ENCODE assay signal across 21 cellular contexts in the genomic region with DNA sequence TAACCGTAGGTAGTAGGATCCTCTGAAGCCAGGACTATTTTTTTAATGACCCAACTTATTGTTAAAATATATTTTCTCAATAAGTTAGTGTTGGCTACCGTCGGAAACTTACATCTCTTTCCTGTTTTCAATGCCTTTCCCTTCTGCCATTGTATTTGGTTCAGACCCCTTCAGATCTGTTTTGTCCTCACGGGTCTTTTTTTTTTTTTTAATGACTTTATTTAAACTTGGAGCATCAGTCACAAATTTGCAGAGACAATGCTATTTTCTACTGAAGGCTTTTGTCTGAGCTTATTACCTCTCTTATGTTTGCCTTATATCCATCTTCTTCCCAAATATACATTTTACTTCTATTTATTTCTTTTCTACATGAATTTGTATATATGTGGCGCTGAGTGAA. TPM values are rescaled to one million over a fixed set of nuclear protein-coding genes. Genes with fewer than 3 reads are reported as not detected.
A peak's percentile ranks its signal among the peaks of the same experiment; 100 is the strongest.
DNase-seq lines count a peak whose midpoint lies in the region; ATAC-seq, FAIRE-seq and TF ChIP-seq lines count a peak whose summit lies in the region.
"Had no signal": no experiment of that assay in that cellular context is flagged by ENCODE, and none has a peak within 500 bp of the region (broad histone marks: within the 10 kb centered on the region; RNA-seq: fewer than 3 reads in every experiment).

No MANE protein-coding gene starts in this region.

- in situ Hi-C loops in K562 (cut with MboI), result no loop called here
- in situ Hi-C loops in HepG2 (cut with HindIII; ENCODE audit: extremely low pct_ligation_motif_present, low pct_unique_long_range_greater_than_20kb), result no loop called here

- H3K79me2 ChIP-seq in K562 (ENCODE audit: control insufficient read depth, insufficient read depth, low read length) (peaks cover 81% of the 10 kb centered on the region), HepG2 (ENCODE audit: insufficient read depth, low read length) (peaks cover 98% of the 10 kb centered on the region)

- H2AFZ ChIP-seq in K562 (ENCODE audit: low read depth, low read length) (no peak overlapping the region), HepG2 (ENCODE audit: low read length) (no peak overlapping the region)

- intact Hi-C loops in K562 (cut with micrococcal nuclease) (no loop called here), HepG2 (cut with micrococcal nuclease; ENCODE audit: unreplicated experiment) (no loop called here)

- no peak for TF ChIP-seq RAD21 in K562 (CRISPR knock-in tag; conservative IDR thresholded peaks at IDR 0.05 in 1 of 2, IDR thresholded peaks at IDR 0.05 in 1 of 2)
- TF ChIP-seq RAD21 in HepG2 (CRISPR knock-in tag; IDR thresholded peaks at IDR 0.05), result no peak

- no TSS peak for BruUV-seq in K562 (replicated peaks; lab: Mats Ljungman, UMichigan)
- no TSS peak for BruUV-seq in HepG2 (replicated peaks; lab: Mats Ljungman, UMichigan)

- POLR2A ChIA-PET in HEK293T (lab: Yijun Ruan, JAX), result interaction anchor here (1.1 kb wide), 1 partner anchor 49 kb away, joined by 3 read pairs; no protein-coding TSS in a partner anchor
- POLR2A ChIA-PET in K562 (lab: Yijun Ruan, JAX), result interaction anchor here (1.0 kb wide), 1 partner anchor 24 kb away, joined by 3 read pairs; no protein-coding TSS in a partner anchor
- POLR2A ChIA-PET in HepG2 (lab: Yijun Ruan, JAX), result no interaction called here

- TF ChIP-seq CTCF in K562 (IDR thresholded peaks at IDR 0.05 in 2 of 3, conservative IDR thresholded peaks at IDR 0.05 in 1 of 3; ENCODE audit: insufficient read depth in 2 of 3, low read depth in 1 of 3, low read length in 3 of 3) (no peak), HepG2 (CRISPR knock-in tag; IDR thresholded peaks at IDR 0.05) (no peak)

- H3K27me3 ChIP-seq in K562 (ENCODE audit: control insufficient read depth in 2 of 2, insufficient read depth in 2 of 2, low read length in 2 of 2), result no peaks in the 10 kb centered on the region
- no peaks in the 10 kb centered on the region for H3K27me3 ChIP-seq in HepG2 (ENCODE audit: control insufficient read depth in 1 of 2, insufficient read depth in 2 of 2, low read length in 2 of 2)

- H3K4me2 ChIP-seq in K562 (ENCODE audit: insufficient read depth, low read length) (no peak overlapping the region), HepG2 (ENCODE audit: low read depth, low read length) (no peak overlapping the region)
- H3K4me2 ChIP-seq: KMS-11, SK-N-SH had no signal

- WGBS in K562 (ENCODE audit: insufficient coverage, low coverage, missing lambda C conversion rate), result 72% methylated on average over 5 of the region's 5 CpGs
- WGBS in HepG2 (ENCODE audit: low lambda C conversion rate), result 94% methylated on average over 5 of the region's 5 CpGs

- ATAC-seq in K562, result no peak
- ATAC-seq in HepG2, result no peak
- no peak for ATAC-seq in GM18520 (IDR thresholded peaks at IDR 0.05; ENCODE audit: unreplicated experiment)

- no peak overlapping the region for H3K4me3 ChIP-seq in K562
- no peak overlapping the region for H3K4me3 ChIP-seq in HepG2 (replicated peaks in 1 of 3; ENCODE audit: insufficient read depth in 1 of 3, low read depth in 2 of 3, low read length in 3 of 3)

- TF ChIP-seq POLR2A in K562 (conservative IDR thresholded peaks at IDR 0.05) (no peak), HepG2 (IDR thresholded peaks at IDR 0.05; ENCODE audit: insufficient read depth in 1 of 2, low read depth in 2 of 2, low read length in 2 of 2) (no peak)

- H4K20me1 ChIP-seq in K562 (replicated peaks; ENCODE audit: control insufficient read depth, insufficient read depth, low read length), result peaks cover 15% of the 10 kb centered on the region; the same call in 1 of the 2 replicates
- H4K20me1 ChIP-seq in HepG2 (ENCODE audit: insufficient read depth, low read length), result no peaks in the 10 kb centered on the region

- H3K9me3 ChIP-seq in K562 (replicated peaks; ENCODE audit: control insufficient read depth, insufficient read depth, low read depth, low read length) (no peaks in the 10 kb centered on the region), HepG2 (ENCODE audit: low read length) (no peaks in the 10 kb centered on the region)
- H3K9me3 ChIP-seq: SK-N-SH had no signal

- no peak overlapping the region for H3K27ac ChIP-seq in K562 (ENCODE audit: extremely low read depth, low read depth, low read length)
- peak overlapping the region; percentile 68 for H3K27ac ChIP-seq in HepG2 (ENCODE audit: extremely low read length, insufficient read depth, low read length)
- H3K27ac ChIP-seq: C4-2B, KMS-11 had no signal

- TF ChIP-seq EP300 in K562 (IDR thresholded peaks at IDR 0.05; ENCODE audit: low read length) (no peak), HepG2 (IDR thresholded peaks at IDR 0.05; ENCODE audit: low read depth in 2 of 2, low read length in 2 of 2) (no peak), HepG2 (CRISPR knock-in tag; IDR thresholded peaks at IDR 0.05; ENCODE audit: borderline replicate concordance) (no peak)

- peaks cover 5 to 24% of the 10 kb centered on the region in 2 experiments; a peak in 4 of 5 replicates for H3K4me1 ChIP-seq in K562 (replicated peaks in 1 of 2; ENCODE audit: control insufficient read depth in 2 of 2, insufficient read depth in 2 of 2, low read length in 2 of 2)
- peaks cover 97% of the 10 kb centered on the region for H3K4me1 ChIP-seq in HepG2 (ENCODE audit: insufficient read depth, low read length)

- FAIRE-seq in K562 (lab: Jason Lieb, UNC) (no peak), HepG2 (lab: Jason Lieb, UNC) (no peak)
- FAIRE-seq: H54 had no signal

- H3K36me3 ChIP-seq in K562 (ENCODE audit: control insufficient read depth, insufficient read depth, low read length) (no peaks in the 10 kb centered on the region), HepG2 (replicated peaks in 1 of 2; ENCODE audit: control insufficient read depth in 1 of 2, insufficient read depth in 2 of 2, low read length in 2 of 2) (no peaks in the 10 kb centered on the region)

- DNase-seq in HEK293T (ENCODE audit: extremely low spot score), result no peak
- DNase-seq in K562 (ENCODE audit: extremely low read depth in 1 of 4, low spot score in 3 of 4), result no peak
- DNase-seq in HepG2 (ENCODE audit: low spot score), result no peak
- peak; percentile 18 for DNase-seq in superior temporal gyrus (ENCODE audit: extremely low spot score)
- DNase-seq in SK-N-DZ (ENCODE audit: low spot score), result no peak
- no peak for DNase-seq in cerebellum (ENCODE audit: low spot score)
- DNase-seq: AML-193, COR-L47, GDM1, HFFc6, MV-4-11, NCI-H1694 treated with DMSO at 0.1 percent for 48 hours, NCI-H2227 treated with DMSO at 0.1 percent for 48 hours, NCI-H510A treated with DMSO at 0.1 percent for 48 hours, NCI-H774, SHP77, SK-N-SH had no signal

- H3K9ac ChIP-seq in K562 (ENCODE audit: insufficient read depth in 1 of 2, low read depth in 2 of 2, low read length in 2 of 2) (no peak overlapping the region), HepG2 (ENCODE audit: insufficient read depth, low read depth, low read length) (no peak overlapping the region)
- H3K9ac ChIP-seq: KMS-11, SK-N-SH had no signal

- CTCF ChIA-PET in HEK293T (lab: Yijun Ruan, JAX), result interaction anchor here (1.6 kb wide), 1 partner anchor 15 kb away, joined by 6 read pairs; no protein-coding TSS in a partner anchor
- CTCF ChIA-PET in K562 (lab: Yijun Ruan, JAX; ENCODE audit: low intra/inter-chr PET ratio), result no interaction called here
- CTCF ChIA-PET in HepG2 (lab: Yijun Ruan, JAX; ENCODE audit: low intra/inter-chr PET ratio, low total read pairs), result no interaction called here

- H3K9me1 ChIP-seq in K562 (ENCODE audit: control insufficient read depth, insufficient read depth, low read length), result no peaks in the 10 kb centered on the region

RNA-seq across cellular contexts. Expression of gene PDE8A, which starts 47.6 kb away (rescaled TPM):
- total RNA-seq in K562 (2011; cell fraction: chromatin; rRNA removed; ENCODE audit: low replicate concordance), result 146 and 283 TPM in 2 replicates
- 42.5 and 64.0 TPM in 2 replicates for total RNA-seq in K562 (2011; cell fraction: nucleolus; rRNA removed)
- 102 and 103 TPM in 2 replicates for total RNA-seq in K562 (2011; cell fraction: nucleoplasm; rRNA removed)
- total RNA-seq in K562 (2014; rRNA removed), result 16.8 and 17.6 TPM in 2 replicates
- 20.5 and 25.5 TPM in 2 replicates for total RNA-seq in K562 (2014; rRNA removed; fragmentation: Illumina TruSeq; extraction: Trizol)
- total RNA-seq in K562 (2015; rRNA removed; fragmentation: Illumina TruSeq; extraction: Trizol), result 19.8 and 22.3 TPM in 2 replicates
- total RNA-seq in K562 (2021), result 19.8 and 20.9 TPM in 2 replicates
- polyA plus RNA-seq in K562 (2011; rRNA removed), result 37.1 and 40.3 TPM in 2 replicates
- 11.1 and 16.1 TPM in 2 replicates for polyA plus RNA-seq in K562 (2011; cell fraction: cytosol; rRNA removed)
- 76.0 and 83.4 TPM in 2 replicates for polyA plus RNA-seq in K562 (2011; cell fraction: nucleus; rRNA removed)
- 11.8 and 13.9 TPM in 2 replicates for polyA plus RNA-seq in K562 (2012)
- polyA plus RNA-seq in K562 (2014; fragmentation: Illumina TruSeq; extraction: Trizol), result 23.7 and 26.4 TPM in 2 replicates
- 1 to 10 TPM; 5.9 to 7.9 TPM for polyA plus RNA-seq in K562 (2014; fragmentation: Nextera tagmentation; extraction: Ambion mirVana)
- polyA plus RNA-seq in K562 (2014; rRNA removed), result 21.0 and 24.4 TPM in 2 replicates
- 52.2 and 52.6 TPM in 2 replicates for polyA minus RNA-seq in K562 (2011; rRNA and poly(A)+ RNA removed)
- 11.0 and 19.1 TPM in 2 replicates for polyA minus RNA-seq in K562 (2011; cell fraction: cytosol; rRNA and poly(A)+ RNA removed)
- polyA minus RNA-seq in K562 (2011; cell fraction: nucleus; rRNA and poly(A)+ RNA removed), result 34.6 and 64.8 TPM in 2 replicates
- 24.2 and 26.3 TPM in 2 replicates for total RNA-seq in HepG2 (2016; rRNA removed; fragmentation: Illumina TruSeq; extraction: Trizol)
- total RNA-seq in HepG2 (2016; cell fraction: cytosol; rRNA removed; fragmentation: Illumina TruSeq; extraction: Trizol; ENCODE audit: low read depth), result 46.8 and 50.2 TPM in 2 replicates
- total RNA-seq in HepG2 (2016; cell fraction: insoluble cytoplasmic fraction; rRNA removed; fragmentation: Illumina TruSeq; extraction: Trizol), result 22.6 and 26.8 TPM in 2 replicates
- total RNA-seq in HepG2 (2016; cell fraction: membrane; rRNA removed; fragmentation: Illumina TruSeq; extraction: Trizol), result 33.9 and 39.4 TPM in 2 replicates
- 46.0 and 49.4 TPM in 2 replicates for total RNA-seq in HepG2 (2016; cell fraction: nucleus; rRNA removed; fragmentation: Illumina TruSeq; extraction: Trizol)
- 41.2 and 48.5 TPM in 2 replicates for polyA plus RNA-seq in HepG2 (2011; rRNA removed)
- 18.2 and 27.4 TPM in 2 replicates for polyA plus RNA-seq in HepG2 (2011; cell fraction: cytosol; rRNA removed)
- polyA plus RNA-seq in HepG2 (2011; cell fraction: nucleus; rRNA removed), result 67.4 and 75.3 TPM in 2 replicates
- polyA plus RNA-seq in HepG2 (2012), result 25.2 and 25.7 TPM in 2 replicates
- 4.8 and 5.1 TPM in 2 replicates for polyA plus RNA-seq in HepG2 (2016; cell fraction: cytosol; fragmentation: Illumina TruSeq; extraction: Trizol; ENCODE audit: low read depth)
- polyA plus RNA-seq in HepG2 (2016; cell fraction: insoluble cytoplasmic fraction; fragmentation: Illumina TruSeq; extraction: Trizol; ENCODE audit: low read depth), result 22.3 and 24.1 TPM in 2 replicates
- 14.2 and 15.0 TPM in 2 replicates for polyA plus RNA-seq in HepG2 (2016; cell fraction: membrane; fragmentation: Illumina TruSeq; extraction: Trizol; ENCODE audit: low read depth)
- polyA plus RNA-seq in HepG2 (2016; cell fraction: nucleus; fragmentation: Illumina TruSeq; extraction: Trizol; ENCODE audit: insufficient read depth, low read depth), result 82.8 and 84.3 TPM in 2 replicates
- 27.2 and 64.4 TPM in 2 replicates for polyA minus RNA-seq in HepG2 (2011; rRNA and poly(A)+ RNA removed; ENCODE audit: low replicate concordance)
- polyA minus RNA-seq in HepG2 (2011; cell fraction: cytosol; rRNA and poly(A)+ RNA removed), result 24.8 and 25.2 TPM in 2 replicates
- 124 and 137 TPM in 2 replicates for polyA minus RNA-seq in HepG2 (2011; cell fraction: nucleus; rRNA and poly(A)+ RNA removed)
- 13.0 and 15.0 TPM in 2 replicates for polyA plus RNA-seq in SK-N-DZ (2014; cell fraction: cytosol; rRNA removed)
- 33.6 and 52.2 TPM in 2 replicates for polyA plus RNA-seq in SK-N-DZ (2014; cell fraction: nucleus; rRNA removed)
- total RNA-seq in cerebellum, result 33.1 TPM
